In the genomic region with DNA sequence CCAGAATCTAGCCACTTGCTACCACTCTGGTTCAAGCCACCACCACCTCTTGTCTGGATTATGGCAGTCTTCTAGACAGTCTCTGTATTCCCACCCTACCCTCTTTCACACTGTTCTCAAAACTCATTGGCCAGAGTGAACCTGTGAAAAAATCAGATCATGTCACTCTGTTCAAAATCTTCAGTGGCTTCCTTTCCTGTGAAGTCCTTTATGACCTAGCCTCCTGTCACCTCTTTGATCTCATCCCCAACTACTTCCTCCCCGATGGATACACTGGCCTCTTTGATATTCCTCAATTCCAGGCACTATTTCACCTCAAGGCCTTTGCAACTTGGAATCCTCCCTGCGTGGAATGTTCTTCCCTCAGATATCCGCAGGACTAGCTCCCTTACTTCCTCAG, we compare ENCODE assay signal across 1 cellular context.
TF ChIP-seq lines count a peak whose summit lies in the region.

No MANE protein-coding gene starts in this region.

TF ChIP-seq in HCT116, 20 proteins besides CTCF, POLR2A, EP300 and RAD21:
- no peak for TF ChIP-seq EZH2 (IDR thresholded peaks at IDR 0.05)
- TF ChIP-seq SIN3A (IDR thresholded peaks at IDR 0.05; ENCODE audit: low read depth), result no peak
- no peak for TF ChIP-seq CBX3 (IDR thresholded peaks at IDR 0.05; ENCODE audit: low read depth)
- TF ChIP-seq YY1 (IDR thresholded peaks at IDR 0.05; ENCODE audit: extremely low read depth, insufficient replicate concordance, low read depth, low read length), result no peak
- TF ChIP-seq, protein P1, sequence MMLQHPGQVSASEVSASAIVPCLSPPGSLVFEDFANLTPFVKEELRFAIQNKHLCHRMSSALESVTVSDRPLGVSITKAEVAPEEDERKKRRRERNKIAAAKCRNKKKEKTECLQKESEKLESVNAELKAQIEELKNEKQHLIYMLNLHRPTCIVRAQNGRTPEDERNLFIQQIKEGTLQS (IDR thresholded peaks at IDR 0.05), result no peak
- TF ChIP-seq ZFX (IDR thresholded peaks at IDR 0.05), result no peak
- TF ChIP-seq POLR2AphosphoS5 (IDR thresholded peaks at IDR 0.05; ENCODE audit: low read depth, low read length), result no peak
- TF ChIP-seq SP1 (IDR thresholded peaks at IDR 0.05; ENCODE audit: low read depth), result no peak
